16 cellular contexts compared by ENCODE assay signal in genomic region chr7:84675633-84676034, GRCh38.
DNase-seq lines count a peak whose midpoint lies in the region; ATAC-seq, FAIRE-seq and TF ChIP-seq lines count a peak whose summit lies in the region.
"Had no signal": no experiment of that assay in that cellular context is flagged by ENCODE, and none has a peak within 500 bp of the region (broad histone marks: within the 10 kb centered on the region; RNA-seq: fewer than 3 reads in every experiment).

No MANE protein-coding gene starts in this region.

- no peaks in the 10 kb centered on the region for H3K9me3 Mint-ChIP-seq in activated naive CD4-positive, alpha-beta T cell treated with anti-CD3 and anti-CD28 coated beads, Interleukin-2, amount 10 ng/mL, durations not matched to agents 7 days and 5 days
- H3K9me3 Mint-ChIP-seq: activated CD4-positive, alpha-beta T cell treated with anti-CD3 and anti-CD28 coated beads, Interleukin-2, amount 10 ng/mL, durations not matched to agents 7 days and 5 days; activated T-helper 2 cell treated with anti-CD3 and anti-CD28 coated beads, Interferon-gamma antibody, Interleukin-2, Interleukin-4, amounts not matched to agents 10 μg/mL and 5 μg/mL and 100 μg/mL, durations not matched to agents 14 hours and 24 hours and 36 hours; HFFc6 had no signal

- no peak overlapping the region for H3K4me3 Mint-ChIP-seq in activated naive CD4-positive, alpha-beta T cell treated with anti-CD3 and anti-CD28 coated beads, Interleukin-2, amount 10 ng/mL, durations not matched to agents 7 days and 5 days
- H3K4me3 Mint-ChIP-seq: activated CD4-positive, alpha-beta T cell treated with anti-CD3 and anti-CD28 coated beads, Interleukin-2, amount 10 ng/mL, durations not matched to agents 7 days and 5 days; HFFc6; IgD-negative memory B cell had no signal

- no peaks in the 10 kb centered on the region for H3K79me2 ChIP-seq in PC-3 (ENCODE audit: low read length)
- no peaks in the 10 kb centered on the region for H3K79me2 ChIP-seq in GM23248 (ENCODE audit: insufficient read depth)

- in situ Hi-C loops in GM23248 (cut with MboI): no loop called here

- H3K4me1 ChIP-seq in PC-3 (ENCODE audit: insufficient read depth, low read length) (0 out of 2 replicates have a peak, but pooled peaks cover 6% of the 10 kb centered on the region), foreskin keratinocyte (peaks cover 23% of the 10 kb centered on the region), tibial artery (peaks cover 0 to 23% (median 2%) of the 10 kb centered on the region in 4 donors), GM23248 (ENCODE audit: insufficient read depth) (peaks cover 22% of the 10 kb centered on the region)
- H3K4me1 ChIP-seq: BLaER1, gastrocnemius medialis had no signal

- H3K9me2 ChIP-seq in PC-3 (replicated peaks; ENCODE audit: low read length): no peaks in the 10 kb centered on the region
- H3K9me2 ChIP-seq in GM23248 (ENCODE audit: insufficient read depth): no peaks in the 10 kb centered on the region

- no peaks in the 10 kb centered on the region for H3K27me3 Mint-ChIP-seq in activated naive CD4-positive, alpha-beta T cell treated with anti-CD3 and anti-CD28 coated beads, Interleukin-2, amount 10 ng/mL, durations not matched to agents 7 days and 5 days
- H3K27me3 Mint-ChIP-seq: activated CD4-positive, alpha-beta T cell treated with anti-CD3 and anti-CD28 coated beads, Interleukin-2, amount 10 ng/mL, durations not matched to agents 7 days and 5 days; IgD-negative memory B cell had no signal

- H3K27ac Mint-ChIP-seq in activated naive CD4-positive, alpha-beta T cell treated with anti-CD3 and anti-CD28 coated beads, Interleukin-2, amount 10 ng/mL, durations not matched to agents 7 days and 5 days: no peak overlapping the region
- H3K27ac Mint-ChIP-seq: activated CD4-positive, alpha-beta T cell treated with anti-CD3 and anti-CD28 coated beads, Interleukin-2, amount 10 ng/mL, durations not matched to agents 7 days and 5 days; activated T-helper 2 cell treated with anti-CD3 and anti-CD28 coated beads, Interferon-gamma antibody, Interleukin-2, Interleukin-4, amounts not matched to agents 10 μg/mL and 5 μg/mL and 100 μg/mL, durations not matched to agents 14 hours and 24 hours and 36 hours; HFFc6; IgD-negative memory B cell had no signal

- intact Hi-C loops in PC-3 (cut with micrococcal nuclease): no loop called here
- intact Hi-C loops in tibial artery (cut with DNase I; ENCODE audit: low total_unique reads): no loop called here

- H3K4me1 Mint-ChIP-seq in activated naive CD4-positive, alpha-beta T cell treated with anti-CD3 and anti-CD28 coated beads, Interleukin-2, amount 10 ng/mL, durations not matched to agents 7 days and 5 days: no peaks in the 10 kb centered on the region
- H3K4me1 Mint-ChIP-seq: IgD-negative memory B cell had no signal

- no peak for FAIRE-seq in HTR-8/SVneo (lab: Jason Lieb, UNC)

- H3K27me3 ChIP-seq in PC-3 (ENCODE audit: low read length): no peaks in the 10 kb centered on the region
- H3K27me3 ChIP-seq in foreskin keratinocyte: no peaks in the 10 kb centered on the region
- no peaks in the 10 kb centered on the region for H3K27me3 ChIP-seq in tibial artery
- H3K27me3 ChIP-seq in GM23248 (replicated peaks; ENCODE audit: insufficient read depth): no peaks in the 10 kb centered on the region
- H3K27me3 ChIP-seq: BLaER1, gastrocnemius medialis had no signal

- no peaks in the 10 kb centered on the region for H3K36me3 Mint-ChIP-seq in activated naive CD4-positive, alpha-beta T cell treated with anti-CD3 and anti-CD28 coated beads, Interleukin-2, amount 10 ng/mL, durations not matched to agents 7 days and 5 days
- H3K36me3 Mint-ChIP-seq: IgD-negative memory B cell had no signal

- no peak overlapping the region for H3K27ac ChIP-seq in PC-3 (ENCODE audit: low read length)
- no peak overlapping the region for H3K27ac ChIP-seq in foreskin keratinocyte
- H3K27ac ChIP-seq in tibial artery: no peak overlapping the region
- H3K27ac ChIP-seq in GM23248: no peak overlapping the region
- H3K27ac ChIP-seq: BLaER1, gastrocnemius medialis had no signal

- H3K4me3 ChIP-seq in PC-3 (ENCODE audit: low read length) (no peak overlapping the region), tibial artery (no peak overlapping the region), GM23248 (no peak overlapping the region)
- H3K4me3 ChIP-seq: BLaER1, gastrocnemius medialis had no signal

- H3F3A ChIP-seq in PC-3 (ENCODE audit: low read length, unreplicated experiment) (no peaks in the 10 kb centered on the region), GM23248 (ENCODE audit: insufficient read depth) (no peaks in the 10 kb centered on the region)

- CTCF ChIA-PET in PC-3 (lab: Charles Lee): no interaction called here
- CTCF ChIA-PET in activated naive CD4-positive, alpha-beta T cell treated with anti-CD3 and anti-CD28 coated beads, Interleukin-2, amount 10 ng/mL, durations not matched to agents 7 days and 5 days (lab: Charles Lee): no interaction called here

- no peaks in the 10 kb centered on the region for H4K20me1 ChIP-seq in PC-3 (ENCODE audit: low read length)
- H4K20me1 ChIP-seq in GM23248 (ENCODE audit: insufficient read depth): no peaks in the 10 kb centered on the region
- H4K20me1 ChIP-seq: BLaER1 had no signal

- no peak for ATAC-seq in PC-3
- peak; percentile 94 for ATAC-seq in foreskin keratinocyte
- ATAC-seq: gastrocnemius medialis had no signal

- no peaks in the 10 kb centered on the region for H3K36me3 ChIP-seq in PC-3 (ENCODE audit: low read depth, low read length)
- no peaks in the 10 kb centered on the region for H3K36me3 ChIP-seq in tibial artery
- no peaks in the 10 kb centered on the region for H3K36me3 ChIP-seq in GM23248 (ENCODE audit: low read depth)
- H3K36me3 ChIP-seq: BLaER1, gastrocnemius medialis had no signal

- H3K9me3 ChIP-seq in PC-3 (ENCODE audit: low read length) (no peaks in the 10 kb centered on the region), tibial artery (no peaks in the 10 kb centered on the region), GM23248 (ENCODE audit: low read depth) (no peaks in the 10 kb centered on the region)
- H3K9me3 ChIP-seq: BLaER1, gastrocnemius medialis had no signal

- TF ChIP-seq CTCF in PC-3 (conservative IDR thresholded peaks at IDR 0.05; ENCODE audit: low read depth, low read length) (no peak), foreskin keratinocyte (conservative IDR thresholded peaks at IDR 0.05) (peak; percentile 10), tibial artery (IDR thresholded peaks at IDR 0.05) (no peak)

- peak; percentile 20 for DNase-seq in GF-D8 (lab: John Stamatoyannopoulos, UW)
- DNase-seq in HTR-8/SVneo (ENCODE audit: insufficient read length, low spot score): peak; percentile 1
- DNase-seq in PC-3: peak; percentile 64
- peak; percentile 70 to 89 for DNase-seq in foreskin keratinocyte
- no peak for DNase-seq in tibial artery
- DNase-seq in activated naive CD4-positive, alpha-beta T cell treated with anti-CD3 and anti-CD28 coated beads, Interleukin-2, amount 10 ng/mL, durations not matched to agents 7 days and 5 days: no peak
- no peak for DNase-seq in hypothalamus (lab: John Stamatoyannopoulos, UW)
- no peak for DNase-seq in GM23248
- DNase-seq: activated CD4-positive, alpha-beta T cell treated with anti-CD3 and anti-CD28 coated beads, Interleukin-2, amount 10 ng/mL, durations not matched to agents 7 days and 5 days; effector CD8-positive, alpha-beta T cell; gastrocnemius medialis; HFFc6; islet precursor cell had no signal

- WGBS in GM23248 (ENCODE audit: low coverage in 1 of 2, low lambda C conversion rate in 2 of 2, missing lambda C conversion rate in 2 of 2), 2 experiments: 98 to 99% methylated on average over 4 of the region's 4 CpGs

- H3K9ac ChIP-seq in PC-3 (ENCODE audit: low read length) (no peak overlapping the region), GM23248 (no peak overlapping the region)
- H3K9ac ChIP-seq: BLaER1 had no signal

- H3K4me2 ChIP-seq in PC-3 (ENCODE audit: low read length) (no peak overlapping the region), GM23248 (ENCODE audit: unreplicated experiment) (no peak overlapping the region)
- H3K4me2 ChIP-seq: BLaER1 had no signal

- H2AFZ ChIP-seq in PC-3 (ENCODE audit: low read length) (no peak overlapping the region), GM23248 (no peak overlapping the region)

- POLR2A ChIA-PET in PC-3 (lab: Charles Lee; ENCODE audit: unreplicated experiment): no interaction called here

- no TSS peak for BruUV-seq in PC-3 (replicated peaks; lab: Mats Ljungman, UMichigan)

Comparison
In these comparisons a context has a peak if more than half of its experiments do, and no peak if none do; other contexts are left out.
1. DNase-seq: peak in GF-D8 (single experiment), HTR-8/SVneo (single experiment), PC-3 (single experiment) and foreskin keratinocyte (2 of 2); none in tibial artery (0 of 2), activated naive CD4-positive, alpha-beta T cell treated with anti-CD3 and anti-CD28 coated beads, Interleukin-2, amount 10 ng/mL, durations not matched to agents 7 days and 5 days (single experiment), hypothalamus (0 of 51) and GM23248 (single experiment).